Comparison of ENCODE assay signal across 16 cellular contexts in genomic region chr4:13322681-13323101, GRCh38.
DNase-seq lines count a peak whose midpoint lies in the region; ATAC-seq, FAIRE-seq and TF ChIP-seq lines count a peak whose summit lies in the region.
"Had no signal": no experiment of that assay in that cellular context is flagged by ENCODE, and none has a peak within 500 bp of the region (broad histone marks: within the 10 kb centered on the region; RNA-seq: fewer than 3 reads in every experiment).

No MANE protein-coding gene starts in this region.

- H3K9me3 ChIP-seq in breast epithelium (peaks cover 6 to 14% of the 10 kb centered on the region in 2 donors), adipocyte (ENCODE audit: control insufficient read depth, low read length) (peaks cover 9% of the 10 kb centered on the region), tibial artery (peaks cover 0 to 20% (median 8%) of the 10 kb centered on the region in 3 donors)
- H3K9me3 ChIP-seq: SJSA1 had no signal

- no peak for ATAC-seq in HG02763 (IDR thresholded peaks at IDR 0.05; ENCODE audit: unreplicated experiment)
- ATAC-seq: activated T-cell treated with anti-CD3 and anti-CD28 coated beads, Interleukin-2, amount 50 U/mL, for 4 hours; mucosa of descending colon had no signal

- H3K4me1 ChIP-seq in breast epithelium (no peaks in the 10 kb centered on the region), adipocyte (ENCODE audit: control insufficient read depth, insufficient read depth, low read length) (peaks cover 18% of the 10 kb centered on the region), tibial artery (no peaks in the 10 kb centered on the region)
- H3K4me1 ChIP-seq: SJSA1, tibial nerve had no signal

- no peaks in the 10 kb centered on the region for H3K36me3 Mint-ChIP-seq in MCF 10A (ENCODE audit: insufficient read depth, unreplicated experiment)

- no peaks in the 10 kb centered on the region for H3K27me3 Mint-ChIP-seq in MCF 10A (ENCODE audit: insufficient read depth, unreplicated experiment)
- H3K27me3 Mint-ChIP-seq: activated CD4-positive, alpha-beta T cell treated with anti-CD3 and anti-CD28 coated beads, Interleukin-2, amount 10 ng/mL, durations not matched to agents 24 days and 14 days had no signal

- H3K27ac ChIP-seq in breast epithelium (no peak overlapping the region), tibial artery (no peak overlapping the region)
- H3K27ac ChIP-seq: 22Rv1, SJSA1, skin epidermis, tibial nerve had no signal

- no peaks in the 10 kb centered on the region for H3K9me3 Mint-ChIP-seq in MCF 10A (ENCODE audit: unreplicated experiment)
- H3K9me3 Mint-ChIP-seq: activated CD4-positive, alpha-beta T cell treated with anti-CD3 and anti-CD28 coated beads, Interleukin-2, amount 10 ng/mL, durations not matched to agents 24 days and 14 days had no signal

- intact Hi-C loops in MCF 10A (cut with micrococcal nuclease) = no loop called here
- intact Hi-C loops in breast epithelium (cut with DNase I; ENCODE audit: low total_unique reads) = no loop called here
- intact Hi-C loops in tibial artery (cut with DNase I; ENCODE audit: low total_unique reads) = no loop called here

- H3K4me3 Mint-ChIP-seq in MCF 10A (ENCODE audit: unreplicated experiment) = no peak overlapping the region
- H3K4me3 Mint-ChIP-seq: activated CD4-positive, alpha-beta T cell treated with anti-CD3 and anti-CD28 coated beads, Interleukin-2, amount 10 ng/mL, durations not matched to agents 24 days and 14 days; activated T-cell treated with anti-CD3 and anti-CD28 coated beads, Interleukin-2, amount 50 U/mL, for 4 hours had no signal

- H3K27ac Mint-ChIP-seq in MCF 10A (ENCODE audit: low read depth, unreplicated experiment) = no peak overlapping the region
- H3K27ac Mint-ChIP-seq: activated CD4-positive, alpha-beta T cell treated with anti-CD3 and anti-CD28 coated beads, Interleukin-2, amount 10 ng/mL, durations not matched to agents 24 days and 14 days had no signal

- H3K27me3 ChIP-seq in breast epithelium = no peaks in the 10 kb centered on the region
- H3K27me3 ChIP-seq in adipocyte (replicated peaks; ENCODE audit: control insufficient read depth, insufficient read depth, low read length) = no peaks in the 10 kb centered on the region
- H3K27me3 ChIP-seq in tibial artery = no peaks in the 10 kb centered on the region
- H3K27me3 ChIP-seq: SJSA1, tibial nerve had no signal

- TF ChIP-seq POLR2A in breast epithelium (IDR thresholded peaks at IDR 0.05) = no peak

- TF ChIP-seq CTCF in MCF 10A (IDR thresholded peaks at IDR 0.05; ENCODE audit: unreplicated experiment) = no peak
- no peak for TF ChIP-seq CTCF in breast epithelium (IDR thresholded peaks at IDR 0.05)
- TF ChIP-seq CTCF in fibroblast of the aortic adventitia (IDR thresholded peaks at IDR 0.05; ENCODE audit: insufficient read depth, low read length) = no peak
- TF ChIP-seq CTCF in D721Med (IDR thresholded peaks at IDR 0.05; ENCODE audit: insufficient read depth, missing control alignments) = no peak
- TF ChIP-seq CTCF in tibial artery (IDR thresholded peaks at IDR 0.05) = no peak

- DNase-seq in MCF 10A (ENCODE audit: unreplicated experiment) (peak; percentile 1), breast epithelium (ENCODE audit: low spot score in 2 of 2) (no peak), adipocyte (ENCODE audit: low read depth) (peak; percentile 69), fibroblast of the aortic adventitia (ENCODE audit: low read depth) (peak; percentile 92), stromal cell of bone marrow (ENCODE audit: low read depth) (peak; percentile 59), D721Med (ENCODE audit: insufficient read length, low spot score) (no peak), tibial artery (no peak)
- DNase-seq: activated CD4-positive, alpha-beta T cell treated with anti-CD3 and anti-CD28 coated beads, Interleukin-2, amount 10 ng/mL, durations not matched to agents 24 days and 14 days; activated T-cell treated with anti-CD3 and anti-CD28 coated beads, Interleukin-2, amount 50 U/mL, for 4 hours; mucosa of descending colon; occipital lobe had no signal

- BruUV-seq in MCF 10A (replicated peaks; lab: Mats Ljungman, UMichigan) = no TSS peak

- H3K9ac ChIP-seq in adipocyte (ENCODE audit: low read length) = no peak overlapping the region

- H3K4me3 ChIP-seq in breast epithelium (no peak overlapping the region), adipocyte (ENCODE audit: low read length) (peak overlapping the region; percentile 42), fibroblast of the aortic adventitia (ENCODE audit: low read depth, low read length) (no peak overlapping the region), tibial artery (no peak overlapping the region)
- H3K4me3 ChIP-seq: mucosa of descending colon, SJSA1, skin epidermis, tibial nerve had no signal

- POLR2A ChIA-PET in MCF 10A (lab: Yijun Ruan, JAX) = no interaction called here

- H3K36me3 ChIP-seq in breast epithelium = no peaks in the 10 kb centered on the region
- no peaks in the 10 kb centered on the region for H3K36me3 ChIP-seq in adipocyte (ENCODE audit: control insufficient read depth, insufficient read depth, low read length, severe bottlenecking)
- H3K36me3 ChIP-seq in tibial artery = peaks cover 0 to 7% (median 0%) of the 10 kb centered on the region in 3 donors
- H3K36me3 ChIP-seq: SJSA1 had no signal

- CTCF ChIA-PET in MCF 10A (lab: Yijun Ruan, JAX) = no interaction called here

- H3K4me1 Mint-ChIP-seq in MCF 10A (ENCODE audit: insufficient read depth, unreplicated experiment) = peaks cover 6% of the 10 kb centered on the region
- H3K4me1 Mint-ChIP-seq: activated CD4-positive, alpha-beta T cell treated with anti-CD3 and anti-CD28 coated beads, Interleukin-2, amount 10 ng/mL, durations not matched to agents 24 days and 14 days had no signal

- no peak for FAIRE-seq in D721Med (lab: Jason Lieb, UNC)

Comparison
In these comparisons a context has a peak if more than half of its experiments do, and no peak if none do; other contexts are left out.
1. DNase-seq: peak in MCF 10A (single experiment), adipocyte (single experiment), fibroblast of the aortic adventitia (single experiment) and stromal cell of bone marrow (single experiment); none in breast epithelium (0 of 2), D721Med (single experiment) and tibial artery (0 of 2).